22 cellular contexts compared by ENCODE assay signal in the genomic region with DNA sequence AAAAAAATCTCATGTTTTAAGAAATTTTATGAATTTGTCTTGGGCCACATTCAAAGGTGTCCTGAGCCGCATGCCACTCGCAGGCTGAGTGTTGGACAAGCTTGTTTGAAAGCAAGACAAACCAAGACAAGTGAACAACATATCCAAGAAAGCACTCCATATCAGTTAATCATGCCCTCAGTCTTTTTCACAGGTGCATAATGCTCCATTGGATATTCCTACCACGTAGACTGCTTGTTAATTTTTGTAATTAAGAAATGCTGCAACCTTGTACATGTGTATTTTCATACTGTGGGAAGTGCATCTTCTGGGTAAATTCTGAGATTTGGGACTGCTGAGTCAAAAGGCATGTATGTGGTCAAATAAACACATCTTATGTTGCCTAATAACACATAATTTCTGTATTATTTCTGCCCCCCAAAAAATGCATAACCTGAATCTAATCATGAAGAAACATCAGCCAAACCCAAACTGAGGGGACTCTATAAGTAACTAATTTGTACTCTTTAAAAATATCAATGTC. TPM values are rescaled to one million over a fixed set of nuclear protein-coding genes. Genes with fewer than 3 reads are reported as not detected.
DNase-seq lines count a peak whose midpoint lies in the region; ATAC-seq and TF ChIP-seq lines count a peak whose summit lies in the region.
"Had no signal": no experiment of that assay in that cellular context is flagged by ENCODE, and none has a peak within 500 bp of the region (broad histone marks: within the 10 kb centered on the region; RNA-seq: fewer than 3 reads in every experiment).

No MANE protein-coding gene starts in this region.

- H3K27me3 ChIP-seq in iPS-20b (ENCODE audit: insufficient read depth, low read length) (no peaks in the 10 kb centered on the region), brain microvascular endothelial cell (replicated peaks) (no peaks in the 10 kb centered on the region)

- no peaks in the 10 kb centered on the region for H3K36me3 Mint-ChIP-seq in natural killer cell
- H3K36me3 Mint-ChIP-seq in natural killer cell treated with Interleukin-12 subunit alpha and Interleukin-12 subunit beta and Interleukin-15 and Interleukin-18, amount 100 ng/mL, for 72 hours, result peaks cover 14% of the 10 kb centered on the region
- H3K36me3 Mint-ChIP-seq in WTC11, result peaks cover 18% of the 10 kb centered on the region

- intact Hi-C loops in natural killer cell (cut with micrococcal nuclease), result no loop called here

- H3K9ac ChIP-seq in iPS-20b (ENCODE audit: low read depth, low read length), result no peak overlapping the region; the same call in 1 of the 2 replicates

- H3K27ac Mint-ChIP-seq in natural killer cell (peak overlapping the region; percentile 73 to 84), WTC11 (peak overlapping the region; percentile 49; the same call in 1 of the 2 replicates)
- peak overlapping the region in 1 of 2 donors; percentile 63 for H3K27ac Mint-ChIP-seq in natural killer cell treated with Interleukin-12 subunit alpha and Interleukin-12 subunit beta and Interleukin-15 and Interleukin-18, amount 100 ng/mL, for 72 hours
- H3K27ac Mint-ChIP-seq: CD8-positive, alpha-beta T cell; HFFc6 had no signal

- H3K9me3 Mint-ChIP-seq in natural killer cell (no peaks in the 10 kb centered on the region), WTC11 (peaks cover 13% of the 10 kb centered on the region)
- no peaks in the 10 kb centered on the region for H3K9me3 Mint-ChIP-seq in natural killer cell treated with Interleukin-12 subunit alpha and Interleukin-12 subunit beta and Interleukin-15 and Interleukin-18, amount 100 ng/mL, for 72 hours

- TF ChIP-seq CTCF in natural killer cell (IDR thresholded peaks at IDR 0.05), result no peak
- no peak for TF ChIP-seq CTCF in WTC11 (IDR thresholded peaks at IDR 0.05)
- TF ChIP-seq CTCF in brain microvascular endothelial cell (IDR thresholded peaks at IDR 0.05; ENCODE audit: low read depth, low read length, missing control alignments), result no peak

- H3K27me3 Mint-ChIP-seq in natural killer cell (ENCODE audit: low read depth in 2 of 2) (no peaks in the 10 kb centered on the region), WTC11 (ENCODE audit: low read depth) (no peaks in the 10 kb centered on the region)
- H3K27me3 Mint-ChIP-seq in natural killer cell treated with Interleukin-12 subunit alpha and Interleukin-12 subunit beta and Interleukin-15 and Interleukin-18, amount 100 ng/mL, for 72 hours, result no peaks in the 10 kb centered on the region

- H3K4me1 ChIP-seq in iPS-20b (ENCODE audit: insufficient read depth, low read length), result peaks cover 34% of the 10 kb centered on the region; the same call in 1 of the 2 replicates

- peak overlapping the region; percentile 33; the same call in 1 of the 2 replicates for H3K4me3 ChIP-seq in iPS-20b (ENCODE audit: low read length)
- H3K4me3 ChIP-seq in brain microvascular endothelial cell (ENCODE audit: low read depth, low read length), result no peak overlapping the region
- H3K4me3 ChIP-seq: SK-N-MC had no signal

- H3K27ac ChIP-seq in iPS-20b (ENCODE audit: low read length) (no peak overlapping the region), brain microvascular endothelial cell (no peak overlapping the region)
- H3K27ac ChIP-seq: 22Rv1, HL-60, RWPE1, SK-N-MC had no signal

- DNase-seq in natural killer cell, result no peak
- DNase-seq in natural killer cell treated with Interleukin-12 subunit alpha and Interleukin-12 subunit beta and Interleukin-15 and Interleukin-18, amount 100 ng/mL, for 72 hours (ENCODE audit: low spot score), result no peak
- DNase-seq in WTC11 (ENCODE audit: low spot score), result no peak
- no peak for DNase-seq in effector CD8-positive, alpha-beta T cell (lab: John Stamatoyannopoulos, UW)
- DNase-seq in brain microvascular endothelial cell, result no peak
- DNase-seq in dermis blood vessel endothelial cell, result no peak
- DNase-seq in NCI-H2171 treated with DMSO at 0.1 percent for 48 hours (lab: John Stamatoyannopoulos, UW), result no peak
- DNase-seq: ACHN; C1 segment of cervical spinal cord; CD8-positive, alpha-beta T cell; GOT3; HFFc6; NCI-H1105 treated with DMSO at 0.1 percent for 48 hours; NCI-H2029 treated with DMSO at 0.1 percent for 48 hours; NCI-H446; NCI-H526; SHP77 treated with DMSO at 0.1 percent for 48 hours had no signal

- no peaks in the 10 kb centered on the region for H3K9me3 ChIP-seq in iPS-20b (ENCODE audit: insufficient read depth, low read depth, low read length)

- POLR2A ChIA-PET in WTC11 (lab: Charles Lee), result interaction anchor here (1.0 kb wide), 1 partner anchor 38 kb away, joined by 3 read pairs; no protein-coding TSS in a partner anchor

- no peak for ATAC-seq in natural killer cell
- ATAC-seq in natural killer cell treated with Interleukin-12 subunit alpha and Interleukin-12 subunit beta and Interleukin-15 and Interleukin-18, amount 100 ng/mL, for 72 hours, result no peak
- ATAC-seq in WTC11, result no peak

- CTCF ChIA-PET in WTC11 (lab: Charles Lee), result interaction anchor here (1.0 to 1.1 kb wide), 4 partner anchors 20 to 104 kb away, joined by 3 to 9 read pairs (median 6); no protein-coding TSS in a partner anchor

- no peak overlapping the region for H3K4me3 Mint-ChIP-seq in natural killer cell
- no peak overlapping the region for H3K4me3 Mint-ChIP-seq in natural killer cell treated with Interleukin-12 subunit alpha and Interleukin-12 subunit beta and Interleukin-15 and Interleukin-18, amount 100 ng/mL, for 72 hours
- no peak overlapping the region for H3K4me3 Mint-ChIP-seq in WTC11
- H3K4me3 Mint-ChIP-seq: CD8-positive, alpha-beta T cell; HFFc6 had no signal

- no peaks in the 10 kb centered on the region; the same call in 1 of the 2 replicates for H3K36me3 ChIP-seq in iPS-20b (ENCODE audit: insufficient read depth, low read depth, low read length)
- H3K36me3 ChIP-seq in brain microvascular endothelial cell (replicated peaks), result no peaks in the 10 kb centered on the region

- in situ Hi-C loops in brain microvascular endothelial cell (cut with HindIII; ENCODE audit: low pct_ligation_motif_present, low sequenced_read_pairs), result no loop called here

- peaks cover 54 to 56% of the 10 kb centered on the region in 2 donors for H3K4me1 Mint-ChIP-seq in natural killer cell
- H3K4me1 Mint-ChIP-seq in natural killer cell treated with Interleukin-12 subunit alpha and Interleukin-12 subunit beta and Interleukin-15 and Interleukin-18, amount 100 ng/mL, for 72 hours (ENCODE audit: low read depth in 2 of 2), result peaks cover 38 to 44% of the 10 kb centered on the region in 2 donors
- H3K4me1 Mint-ChIP-seq in WTC11, result peaks cover 63% of the 10 kb centered on the region

TF ChIP-seq in WTC11, 78 proteins besides CTCF, POLR2A, EP300 and RAD21 (continues in another document):
- TF ChIP-seq, protein P1, sequence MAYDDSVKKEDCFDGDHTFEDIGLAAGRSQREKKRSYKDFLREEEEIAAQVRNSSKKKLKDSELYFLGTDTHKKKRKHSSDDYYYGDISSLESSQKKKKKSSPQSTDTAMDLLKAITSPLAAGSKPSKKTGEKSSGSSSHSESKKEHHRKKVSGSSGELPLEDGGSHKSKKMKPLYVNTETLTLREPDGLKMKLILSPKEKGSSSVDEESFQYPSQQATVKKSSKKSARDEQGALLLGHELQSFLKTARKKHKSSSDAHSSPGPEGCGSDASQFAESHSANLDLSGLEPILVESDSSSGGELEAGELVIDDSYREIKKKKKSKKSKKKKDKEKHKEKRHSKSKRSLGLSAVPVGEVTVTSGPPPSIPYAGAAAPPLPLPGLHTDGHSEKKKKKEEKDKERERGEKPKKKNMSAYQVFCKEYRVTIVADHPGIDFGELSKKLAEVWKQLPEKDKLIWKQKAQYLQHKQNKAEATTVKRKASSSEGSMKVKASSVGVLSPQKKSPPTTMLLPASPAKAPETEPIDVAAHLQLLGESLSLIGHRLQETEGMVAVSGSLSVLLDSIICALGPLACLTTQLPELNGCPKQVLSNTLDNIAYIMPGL (CRISPR knock-in tag; IDR thresholded peaks at IDR 0.05), result no peak
- TF ChIP-seq, protein P2, sequence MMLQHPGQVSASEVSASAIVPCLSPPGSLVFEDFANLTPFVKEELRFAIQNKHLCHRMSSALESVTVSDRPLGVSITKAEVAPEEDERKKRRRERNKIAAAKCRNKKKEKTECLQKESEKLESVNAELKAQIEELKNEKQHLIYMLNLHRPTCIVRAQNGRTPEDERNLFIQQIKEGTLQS (CRISPR knock-in tag; conservative IDR thresholded peaks at IDR 0.05), result no peak
- TF ChIP-seq, protein P3, sequence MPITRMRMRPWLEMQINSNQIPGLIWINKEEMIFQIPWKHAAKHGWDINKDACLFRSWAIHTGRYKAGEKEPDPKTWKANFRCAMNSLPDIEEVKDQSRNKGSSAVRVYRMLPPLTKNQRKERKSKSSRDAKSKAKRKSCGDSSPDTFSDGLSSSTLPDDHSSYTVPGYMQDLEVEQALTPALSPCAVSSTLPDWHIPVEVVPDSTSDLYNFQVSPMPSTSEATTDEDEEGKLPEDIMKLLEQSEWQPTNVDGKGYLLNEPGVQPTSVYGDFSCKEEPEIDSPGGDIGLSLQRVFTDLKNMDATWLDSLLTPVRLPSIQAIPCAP (CRISPR knock-in tag; IDR thresholded peaks at IDR 0.05), result no peak
- TF ChIP-seq, protein P4, sequence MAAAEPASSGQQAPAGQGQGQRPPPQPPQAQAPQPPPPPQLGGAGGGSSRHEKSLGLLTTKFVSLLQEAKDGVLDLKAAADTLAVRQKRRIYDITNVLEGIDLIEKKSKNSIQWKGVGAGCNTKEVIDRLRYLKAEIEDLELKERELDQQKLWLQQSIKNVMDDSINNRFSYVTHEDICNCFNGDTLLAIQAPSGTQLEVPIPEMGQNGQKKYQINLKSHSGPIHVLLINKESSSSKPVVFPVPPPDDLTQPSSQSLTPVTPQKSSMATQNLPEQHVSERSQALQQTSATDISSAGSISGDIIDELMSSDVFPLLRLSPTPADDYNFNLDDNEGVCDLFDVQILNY (CRISPR knock-in tag; IDR thresholded peaks at IDR 0.05), result no peak
- TF ChIP-seq, protein P5, sequence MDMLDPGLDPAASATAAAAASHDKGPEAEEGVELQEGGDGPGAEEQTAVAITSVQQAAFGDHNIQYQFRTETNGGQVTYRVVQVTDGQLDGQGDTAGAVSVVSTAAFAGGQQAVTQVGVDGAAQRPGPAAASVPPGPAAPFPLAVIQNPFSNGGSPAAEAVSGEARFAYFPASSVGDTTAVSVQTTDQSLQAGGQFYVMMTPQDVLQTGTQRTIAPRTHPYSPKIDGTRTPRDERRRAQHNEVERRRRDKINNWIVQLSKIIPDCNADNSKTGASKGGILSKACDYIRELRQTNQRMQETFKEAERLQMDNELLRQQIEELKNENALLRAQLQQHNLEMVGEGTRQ (CRISPR knock-in tag; IDR thresholded peaks at IDR 0.05), result no peak
- TF ChIP-seq CREM (CRISPR knock-in tag; IDR thresholded peaks at IDR 0.05), result no peak
- TF ChIP-seq KAT7 (CRISPR knock-in tag; IDR thresholded peaks at IDR 0.05; ENCODE audit: borderline replicate concordance), result no peak
- TF ChIP-seq ESRRA (CRISPR knock-in tag; IDR thresholded peaks at IDR 0.05; ENCODE audit: borderline replicate concordance), result no peak
- no peak for TF ChIP-seq GTF2I (CRISPR knock-in tag; conservative IDR thresholded peaks at IDR 0.05)
- TF ChIP-seq TP53 (CRISPR knock-in tag; IDR thresholded peaks at IDR 0.05), result no peak

RNA-seq across cellular contexts. Expression of a gene that starts 8.2 kb away (rescaled TPM):
- 10 to 100 TPM; 62.1 to 86.7 (median 69.6) TPM for total RNA-seq in natural killer cell
- 100 to 1,000 TPM in 1 of 2 donors, 10 to 100 TPM in 1; 97.3 to 141 TPM for total RNA-seq in natural killer cell treated with Interleukin-12 subunit alpha and Interleukin-12 subunit beta and Interleukin-15 and Interleukin-18, amount 100 ng/mL, for 72 hours
- total RNA-seq in WTC11 (2021), result 161 to 164 TPM (median 164 TPM) in 3 replicates
- 112 and 173 TPM in 2 replicates for total RNA-seq in dermis blood vessel endothelial cell
